14 cellular contexts compared by ENCODE assay signal in the genomic region with DNA sequence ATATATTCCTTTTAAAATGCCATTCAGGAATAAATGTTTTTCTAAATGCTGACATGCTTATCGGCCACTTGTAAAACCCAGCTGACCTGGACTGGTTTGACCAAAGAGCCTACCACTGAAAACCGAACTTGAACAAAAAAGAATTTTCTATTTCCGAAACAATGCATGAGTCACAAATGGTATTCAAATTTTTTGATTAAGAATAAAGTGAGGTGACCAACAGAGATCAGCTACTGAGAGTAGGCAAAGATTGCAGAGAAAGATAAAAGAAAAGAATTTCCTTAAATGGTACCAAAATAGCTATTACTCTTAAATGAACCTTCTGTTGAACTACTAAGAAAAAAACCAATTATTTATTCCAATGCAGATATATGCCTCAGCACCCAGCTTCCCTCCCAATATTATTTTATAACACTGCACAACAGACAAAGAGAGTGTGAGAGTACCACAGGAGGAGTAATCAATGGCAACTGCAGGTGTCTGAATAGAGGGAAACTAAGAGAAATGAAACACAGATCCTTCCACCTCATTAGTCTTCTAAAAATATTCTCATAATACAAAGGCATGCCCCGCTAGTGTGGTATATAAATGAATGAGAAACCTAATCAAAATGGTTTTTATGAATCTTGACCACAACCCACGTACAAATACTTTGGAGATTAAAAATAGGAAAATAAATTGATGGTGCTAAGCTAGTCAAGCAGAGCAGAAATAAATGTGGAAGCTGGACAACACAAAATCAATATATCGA. TPM values are rescaled to one million over a fixed set of nuclear protein-coding genes. Genes with fewer than 3 reads are reported as not detected.
DNase-seq lines count a peak whose midpoint lies in the region; ATAC-seq and TF ChIP-seq lines count a peak whose summit lies in the region.
"Had no signal": no experiment of that assay in that cellular context is flagged by ENCODE, and none has a peak within 500 bp of the region (broad histone marks: within the 10 kb centered on the region; RNA-seq: fewer than 3 reads in every experiment).

No MANE protein-coding gene starts in this region.

- H3K9me3 ChIP-seq in T-helper 17 cell (ENCODE audit: control insufficient read depth, low read length, poor library complexity, severe bottlenecking): no peaks in the 10 kb centered on the region

- H3K36me3 Mint-ChIP-seq in HFFc6 (ENCODE audit: low read depth) (peaks cover 35% of the 10 kb centered on the region), T-helper 17 cell (ENCODE audit: low read depth) (no peaks in the 10 kb centered on the region), memory B cell (peaks cover 2% of the 10 kb centered on the region)
- peaks cover 33% of the 10 kb centered on the region for H3K36me3 Mint-ChIP-seq in activated CD8-positive, alpha-beta T cell treated with anti-CD3 and anti-CD28 coated beads, Interleukin-2, amount 10 ng/mL, durations not matched to agents 7 days and 5 days (ENCODE audit: low read depth)

- peaks cover 4% of the 10 kb centered on the region; the same call in 1 of the 2 replicates for H3K27me3 Mint-ChIP-seq in HFFc6 (ENCODE audit: insufficient read depth)
- no peaks in the 10 kb centered on the region for H3K27me3 Mint-ChIP-seq in T-helper 17 cell
- no peaks in the 10 kb centered on the region for H3K27me3 Mint-ChIP-seq in memory B cell
- no peaks in the 10 kb centered on the region for H3K27me3 Mint-ChIP-seq in activated CD8-positive, alpha-beta T cell treated with anti-CD3 and anti-CD28 coated beads, Interleukin-2, amount 10 ng/mL, durations not matched to agents 7 days and 5 days (ENCODE audit: low read depth)

- H3K9me3 Mint-ChIP-seq in HFFc6 (no peaks in the 10 kb centered on the region), memory B cell (no peaks in the 10 kb centered on the region)
- no peaks in the 10 kb centered on the region for H3K9me3 Mint-ChIP-seq in activated CD8-positive, alpha-beta T cell treated with anti-CD3 and anti-CD28 coated beads, Interleukin-2, amount 10 ng/mL, durations not matched to agents 7 days and 5 days (ENCODE audit: insufficient read depth)

- no peak for DNase-seq in activated CD4-positive, CD25-positive, alpha-beta regulatory T cell (lab: John Stamatoyannopoulos, UW)
- DNase-seq in HFFc6 (no peak), T-helper 17 cell (no peak), memory B cell (ENCODE audit: low spot score in 2 of 2) (no peak), iPS-NIHi7 (ENCODE audit: extremely low spot score) (no peak)
- no peak for DNase-seq in activated CD8-positive, alpha-beta T cell treated with anti-CD3 and anti-CD28 coated beads, Interleukin-2, amount 10 ng/mL, durations not matched to agents 7 days and 5 days
- DNase-seq: COR-L47, DMS153, GM23248, NCI-H1105, NCI-H187 had no signal

- H3K4me3 Mint-ChIP-seq in HFFc6 (peak overlapping the region; percentile 51), T-helper 17 cell (no peak overlapping the region), memory B cell (no peak overlapping the region)
- no peak overlapping the region for H3K4me3 Mint-ChIP-seq in activated CD8-positive, alpha-beta T cell treated with anti-CD3 and anti-CD28 coated beads, Interleukin-2, amount 10 ng/mL, durations not matched to agents 7 days and 5 days

- POLR2A ChIA-PET in activated CD8-positive, alpha-beta T cell treated with anti-CD3 and anti-CD28 coated beads, Interleukin-2, amount 10 ng/mL, durations not matched to agents 7 days and 5 days (lab: Charles Lee): interaction anchor here (1.1 kb wide), 1 partner anchor 39 kb away, joined by 4 read pairs; no protein-coding TSS in a partner anchor

- CTCF ChIA-PET in activated CD8-positive, alpha-beta T cell treated with anti-CD3 and anti-CD28 coated beads, Interleukin-2, amount 10 ng/mL, durations not matched to agents 7 days and 5 days (lab: Charles Lee): interaction anchor here (0.8 to 1.6 kb wide), 5 partner anchors 12 to 148 kb away, joined by 3 to 4 read pairs (median 3); partner anchors contain the start of gene OSBPL3

- H3K27ac Mint-ChIP-seq in HFFc6 (no peak overlapping the region; the same call in none of the 2 replicates), T-helper 17 cell (peak overlapping the region; percentile 1), memory B cell (peak overlapping the region; percentile 99)
- no peak overlapping the region for H3K27ac Mint-ChIP-seq in activated CD8-positive, alpha-beta T cell treated with anti-CD3 and anti-CD28 coated beads, Interleukin-2, amount 10 ng/mL, durations not matched to agents 7 days and 5 days

- ATAC-seq in activated CD4-positive, CD25-positive, alpha-beta regulatory T cell treated with anti-CD3 and anti-CD28 coated beads, Interleukin-2, amount 50 U/mL, for 24 hours: peak; percentile 54 to 64
- ATAC-seq in T-helper 17 cell (no peak), memory B cell (ENCODE audit: low read depth) (no peak), HG03025 (IDR thresholded peaks at IDR 0.05; ENCODE audit: low FRiP score, unreplicated experiment) (no peak)
- no peak for ATAC-seq in activated CD8-positive, alpha-beta T cell treated with anti-CD3 and anti-CD28 coated beads, Interleukin-2, amount 10 ng/mL, durations not matched to agents 7 days and 5 days
- ATAC-seq: Right ventricle myocardium inferior had no signal

- no peak for TF ChIP-seq CTCF in HFFc6 (IDR thresholded peaks at IDR 0.05)

- peaks cover 90% of the 10 kb centered on the region for H3K4me1 Mint-ChIP-seq in HFFc6 (ENCODE audit: low read depth)
- peaks cover 59% of the 10 kb centered on the region for H3K4me1 Mint-ChIP-seq in T-helper 17 cell
- H3K4me1 Mint-ChIP-seq in memory B cell: peaks cover 55% of the 10 kb centered on the region
- H3K4me1 Mint-ChIP-seq in activated CD8-positive, alpha-beta T cell treated with anti-CD3 and anti-CD28 coated beads, Interleukin-2, amount 10 ng/mL, durations not matched to agents 7 days and 5 days (ENCODE audit: low read depth): peaks cover 60% of the 10 kb centered on the region

RNA-seq across cellular contexts. Expression of gene OSBPL3, which starts 20.1 kb away (rescaled TPM):
- total RNA-seq in HFFc6 (2021; fragmentation: NEBNext Ultra II Directional; extraction: Animal tissue kit (Norgen Biotek cat#: 25700)): 10 to 100 TPM; 49.7 to 68.8 (median 63.2) TPM
- total RNA-seq in T-helper 17 cell: 10 to 100 TPM; 54.8 to 54.9 TPM
- total RNA-seq in activated CD8-positive, alpha-beta T cell treated with anti-CD3 and anti-CD28 coated beads, Interleukin-2, amount 10 ng/mL, durations not matched to agents 7 days and 5 days: 10 to 100 TPM; 73.0 to 83.0 TPM

Comparison
In these comparisons a context has a peak if more than half of its experiments do, and no peak if none do; other contexts are left out.
1. ATAC-seq: peak in activated CD4-positive, CD25-positive, alpha-beta regulatory T cell treated with anti-CD3 and anti-CD28 coated beads, Interleukin-2, amount 50 U/mL, for 24 hours (2 of 2); none in T-helper 17 cell (single experiment), memory B cell (single experiment), HG03025 (single experiment) and activated CD8-positive, alpha-beta T cell treated with anti-CD3 and anti-CD28 coated beads, Interleukin-2, amount 10 ng/mL, durations not matched to agents 7 days and 5 days (single experiment).
2. H3K27ac Mint-ChIP-seq: peak in T-helper 17 cell (single experiment) and memory B cell (single experiment); none in HFFc6 (single experiment) and activated CD8-positive, alpha-beta T cell treated with anti-CD3 and anti-CD28 coated beads, Interleukin-2, amount 10 ng/mL, durations not matched to agents 7 days and 5 days (single experiment).